ENCODE assay signal across 9 cellular contexts in genomic region chr22:31537019-31537535, GRCh38. TPM values are rescaled to one million over a fixed set of nuclear protein-coding genes. Genes with fewer than 3 reads are reported as not detected.
DNase-seq lines count a peak whose midpoint lies in the region; ATAC-seq and TF ChIP-seq lines count a peak whose summit lies in the region.
"Had no signal": no experiment of that assay in that cellular context is flagged by ENCODE, and none has a peak within 500 bp of the region (broad histone marks: within the 10 kb centered on the region; RNA-seq: fewer than 3 reads in every experiment).

No MANE protein-coding gene starts in this region.

- H3K27ac Mint-ChIP-seq in neural progenitor cell, result no peak overlapping the region

- peak; percentile 69 for ATAC-seq in GM18502 (IDR thresholded peaks at IDR 0.05; ENCODE audit: poor library complexity, unreplicated experiment)
- peak; percentile 63 for ATAC-seq in HG02678 (IDR thresholded peaks at IDR 0.05; ENCODE audit: unreplicated experiment)
- peak; percentile 82 to 86 for ATAC-seq in activated T-cell treated with anti-CD3 and anti-CD28 coated beads, Interleukin-2, amount 50 U/mL, for 4 hours

- intact Hi-C loops in vagina (cut with DNase I), result no loop called here

- DNase-seq in activated T-cell treated with anti-CD3 and anti-CD28 coated beads, Interleukin-2, amount 50 U/mL, for 4 hours, result no peak
- DNase-seq in neural progenitor cell (ENCODE audit: low spot score) (no peak), vagina (ENCODE audit: extremely low spot score in 2 of 2) (no peak), NCI-H510A (lab: John Stamatoyannopoulos, UW) (no peak), dedifferentiated amniotic fluid mesenchymal stem cell (ENCODE audit: extremely low spot score) (no peak), ureter (ENCODE audit: low spot score) (no peak)
- DNase-seq: GOT3 had no signal

- H3K36me3 ChIP-seq in neural progenitor cell, result no peaks in the 10 kb centered on the region
- H3K36me3 ChIP-seq in vagina, result no peaks in the 10 kb centered on the region

- H3K27ac ChIP-seq in neural progenitor cell, result peak overlapping the region; percentile 71
- H3K27ac ChIP-seq in vagina, result no peak overlapping the region

- peaks cover 30% of the 10 kb centered on the region for H3K36me3 Mint-ChIP-seq in activated T-cell treated with anti-CD3 and anti-CD28 coated beads, Interleukin-2, amount 50 U/mL, for 4 hours (ENCODE audit: insufficient read depth)
- peaks cover 11% of the 10 kb centered on the region for H3K36me3 Mint-ChIP-seq in neural progenitor cell

- H3K4me1 ChIP-seq in neural progenitor cell (peaks cover 4% of the 10 kb centered on the region), vagina (no peaks in the 10 kb centered on the region)

- no peak overlapping the region for H3K4me3 ChIP-seq in neural progenitor cell
- H3K4me3 ChIP-seq in vagina, result no peak overlapping the region

- no peaks in the 10 kb centered on the region for H3K9me3 Mint-ChIP-seq in activated T-cell treated with anti-CD3 and anti-CD28 coated beads, Interleukin-2, amount 50 U/mL, for 4 hours
- no peaks in the 10 kb centered on the region for H3K9me3 Mint-ChIP-seq in neural progenitor cell

- H3K4me2 ChIP-seq in neural progenitor cell, result no peak overlapping the region

- TF ChIP-seq CTCF in neural progenitor cell (IDR thresholded peaks at IDR 0.05) (no peak), vagina (IDR thresholded peaks at IDR 0.05) (no peak)

- H3K79me2 ChIP-seq in neural progenitor cell (ENCODE audit: low read depth), result no peaks in the 10 kb centered on the region

- peak overlapping the region; percentile 11 for H3K4me3 Mint-ChIP-seq in activated T-cell treated with anti-CD3 and anti-CD28 coated beads, Interleukin-2, amount 50 U/mL, for 4 hours
- no peak overlapping the region for H3K4me3 Mint-ChIP-seq in neural progenitor cell

- no peak for TF ChIP-seq POLR2A in vagina (IDR thresholded peaks at IDR 0.05)

- H3K9ac ChIP-seq in neural progenitor cell, result no peak overlapping the region

- no peak overlapping the region for H2AFZ ChIP-seq in neural progenitor cell (replicated peaks)

- H3K27me3 Mint-ChIP-seq in activated T-cell treated with anti-CD3 and anti-CD28 coated beads, Interleukin-2, amount 50 U/mL, for 4 hours (ENCODE audit: low read depth), result no peaks in the 10 kb centered on the region
- H3K27me3 Mint-ChIP-seq in neural progenitor cell (ENCODE audit: insufficient read depth, low read depth), result peaks cover 3% of the 10 kb centered on the region

- H3K9me3 ChIP-seq in neural progenitor cell (ENCODE audit: low read depth), result no peaks in the 10 kb centered on the region
- no peaks in the 10 kb centered on the region for H3K9me3 ChIP-seq in vagina

- H3K4me1 Mint-ChIP-seq in activated T-cell treated with anti-CD3 and anti-CD28 coated beads, Interleukin-2, amount 50 U/mL, for 4 hours (ENCODE audit: low read depth), result peaks cover 49% of the 10 kb centered on the region
- no peaks in the 10 kb centered on the region for H3K4me1 Mint-ChIP-seq in neural progenitor cell

- peaks cover 2% of the 10 kb centered on the region for H4K20me1 ChIP-seq in neural progenitor cell (ENCODE audit: low read depth)

- H3K27me3 ChIP-seq in neural progenitor cell, result no peaks in the 10 kb centered on the region
- H3K27me3 ChIP-seq in vagina, result no peaks in the 10 kb centered on the region

- H3F3A ChIP-seq in neural progenitor cell (ENCODE audit: low read depth), result peaks cover 11% of the 10 kb centered on the region

RNA-seq across cellular contexts. Expression of gene SFI1, which starts 40.7 kb away (rescaled TPM):
- total RNA-seq in activated T-cell treated with anti-CD3 and anti-CD28 coated beads, Interleukin-2, amount 50 U/mL, for 4 hours, result 10 to 100 TPM; 74.0 to 87.5 (median 77.6) TPM
- total RNA-seq in neural progenitor cell (ENCODE audit: low replicate concordance) (25.0 and 27.6 TPM in 2 replicates), vagina (33.6 TPM), ureter (76.9 TPM)

RNA-seq across cellular contexts. Expression of gene EIF4ENIF1, which starts 47.4 kb away (rescaled TPM):
- 10 to 100 TPM; 40.0 to 47.2 (median 44.1) TPM for total RNA-seq in activated T-cell treated with anti-CD3 and anti-CD28 coated beads, Interleukin-2, amount 50 U/mL, for 4 hours
- 21.4 and 26.4 TPM in 2 replicates for total RNA-seq in neural progenitor cell (ENCODE audit: low replicate concordance)
- 24.6 TPM for total RNA-seq in vagina
- 45.7 TPM for total RNA-seq in ureter
